ENCODE assay signal across 6 cellular contexts in genomic region chr6:141118991-141119390, GRCh38.
"Had no signal": no experiment of that assay in that cellular context is flagged by ENCODE, and none has a peak within 500 bp of the region (broad histone marks: within the 10 kb centered on the region; RNA-seq: fewer than 3 reads in every experiment).

No MANE protein-coding gene starts in this region.

- H3K36me3 Mint-ChIP-seq: IgD-negative memory B cell had no signal

- H3K4me3 Mint-ChIP-seq: GM23338, H9, HFFc6 had no signal

- H3K27ac Mint-ChIP-seq: GM23338, H9, HFFc6, IgD-negative memory B cell had no signal

- H3K9me3 Mint-ChIP-seq: GM23338, H9, HFFc6, IgD-negative memory B cell had no signal

- H3K27me3 Mint-ChIP-seq: IgD-negative memory B cell had no signal

- DNase-seq: H9, HCEC 1CT, HFFc6 had no signal

- H3K4me1 Mint-ChIP-seq: GM23338, H9 had no signal

- ATAC-seq: GM23338, HepG2 had no signal
